8 cellular contexts compared by ENCODE assay signal in genomic region chr17:81553616-81554181, GRCh38. TPM values are rescaled to one million over a fixed set of nuclear protein-coding genes. Genes with fewer than 3 reads are reported as not detected.
DNase-seq lines count a peak whose midpoint lies in the region; ATAC-seq and TF ChIP-seq lines count a peak whose summit lies in the region.

No MANE protein-coding gene starts in this region.

- intact Hi-C loops in Right ventricle myocardium inferior (cut with DNase I) (loop anchor here (5.0 kb wide), 1 partner anchor 36 kb away; no protein-coding TSS in a partner anchor), Right ventricle myocardium superior (cut with DNase I) (no loop called here), heart left ventricle (cut with DNase I) (loop anchor here in 5 of 10 donors (5.0 kb wide), 4 partner anchors 36 to 66 kb away; partner anchors contain the start of gene ACTG1 (in 1 of the 5)), gastrocnemius medialis (cut with DNase I; ENCODE audit: low total_unique reads) (loop anchor here (5.0 kb wide), 1 partner anchor 41 kb away; the partner anchor contains the start of gene ACTG1)

- in situ Hi-C loops in gastrocnemius medialis (cut with MboI; ENCODE audit: low sequenced_read_pairs in 4 of 4): no loop called here

- H3K36me3 ChIP-seq in heart left ventricle (peaks cover 0 to 45% (median 32%) of the 10 kb centered on the region in 9 donors), gastrocnemius medialis (peaks cover 0 to 31% of the 10 kb centered on the region in 2 donors)

- peaks cover 0 to 14% of the 10 kb centered on the region in 2 donors for H3K36me3 Mint-ChIP-seq in activated naive CD4-positive, alpha-beta T cell treated with anti-CD3 and anti-CD28 coated beads, Interleukin-2, amount 50 U/mL, for 72 hours

- peaks cover 0 to 69% (median 39%) of the 10 kb centered on the region in 12 donors for H3K4me1 ChIP-seq in heart left ventricle
- H3K4me1 ChIP-seq in gastrocnemius medialis: peaks cover 28 to 36% of the 10 kb centered on the region in 2 donors

- 34 to 40% (median 37%) methylated on average over 21 to 24 of the region's 24 CpGs for WGBS in heart left ventricle, 4 donors

- H3K9me3 Mint-ChIP-seq in activated naive CD4-positive, alpha-beta T cell treated with anti-CD3 and anti-CD28 coated beads, Interleukin-2, amount 50 U/mL, for 72 hours: no peaks in the 10 kb centered on the region

- H3K27ac Mint-ChIP-seq in activated naive CD4-positive, alpha-beta T cell treated with anti-CD3 and anti-CD28 coated beads, Interleukin-2, amount 50 U/mL, for 72 hours: peak overlapping the region; percentile 85 to 87

- no peak for TF ChIP-seq POLR2A in heart left ventricle (IDR thresholded peaks at IDR 0.05)
- no peak for TF ChIP-seq POLR2A in gastrocnemius medialis (IDR thresholded peaks at IDR 0.05)

- peak overlapping the region in 10 of 12 donors; percentile 0 to 95 (median 88) for H3K27ac ChIP-seq in heart left ventricle
- peak overlapping the region; percentile 90 to 92 (median 90) for H3K27ac ChIP-seq in gastrocnemius medialis

- H3K27me3 ChIP-seq in heart left ventricle (no peaks in the 10 kb centered on the region), gastrocnemius medialis (no peaks in the 10 kb centered on the region)

- no peak for TF ChIP-seq CTCF in heart left ventricle (IDR thresholded peaks at IDR 0.05)
- TF ChIP-seq CTCF in gastrocnemius medialis (IDR thresholded peaks at IDR 0.05 in 4 of 5, conservative IDR thresholded peaks at IDR 0.05 in 1 of 5): no peak

- H3K9me3 ChIP-seq in heart left ventricle (no peaks in the 10 kb centered on the region), gastrocnemius medialis (no peaks in the 10 kb centered on the region)

- H3K4me3 ChIP-seq in heart left ventricle (peak overlapping the region in 10 of 12 donors; percentile 82 to 99 (median 92)), gastrocnemius medialis (peak overlapping the region in 3 of 4 donors; percentile 86 to 92 (median 88))

- DNase-seq in Right ventricle myocardium inferior (ENCODE audit: missing footprints) (peak; percentile 42), Right ventricle myocardium superior (no peak), NCI-H2029 (lab: John Stamatoyannopoulos, UW) (peak; percentile 55), heart left ventricle (peak in 2 of 5 donors; percentile 32 to 60), gastrocnemius medialis (peak; percentile 20 to 53)
- DNase-seq in activated naive CD4-positive, alpha-beta T cell treated with anti-CD3 and anti-CD28 coated beads, Interleukin-2, amount 50 U/mL, for 72 hours (ENCODE audit: low spot score in 2 of 2): peak in 1 of 2 donors; percentile 69

- ATAC-seq in Right ventricle myocardium inferior (no peak), Right ventricle myocardium superior (ENCODE audit: poor library complexity) (no peak), heart left ventricle (no peak), gastrocnemius medialis (peak; percentile 14 to 20), GM19397 (IDR thresholded peaks at IDR 0.05; ENCODE audit: unreplicated experiment) (no peak), GM19035 (IDR thresholded peaks at IDR 0.05; ENCODE audit: unreplicated experiment) (no peak)
- ATAC-seq in activated naive CD4-positive, alpha-beta T cell treated with anti-CD3 and anti-CD28 coated beads, Interleukin-2, amount 50 U/mL, for 72 hours: peak in 1 of 2 donors; percentile 57

RNA-seq across cellular contexts. Expression of gene FAAP100, which starts 1.5 kb away (rescaled TPM):
- 14.8 TPM for total RNA-seq in Right ventricle myocardium inferior
- 13.0 TPM for total RNA-seq in Right ventricle myocardium superior
- total RNA-seq in activated naive CD4-positive, alpha-beta T cell treated with anti-CD3 and anti-CD28 coated beads, Interleukin-2, amount 50 U/mL, for 72 hours: 10 to 100 TPM; 19.8 to 37.9 TPM
- total RNA-seq in heart left ventricle: 10 to 100 TPM; 10.1 to 21.6 (median 13.5) TPM
- polyA plus RNA-seq in heart left ventricle: 10 to 100 TPM; 17.0 to 18.7 TPM
- total RNA-seq in gastrocnemius medialis: 10 to 100 TPM; 14.4 to 27.9 (median 15.6) TPM

RNA-seq across cellular contexts. Expression of gene FSCN2, which starts 25.5 kb away (rescaled TPM):
- total RNA-seq in Right ventricle myocardium inferior (0.19 TPM), Right ventricle myocardium superior (0.19 TPM), heart left ventricle (under 1 TPM in 6 of 9 donors, not detected in 3; 0.22 to 0.72 (median 0.45) TPM), gastrocnemius medialis (under 1 TPM in 2 of 4 donors, not detected in 2; 0.20 to 0.46 TPM)
- under 1 TPM; 0.30 to 0.86 TPM for total RNA-seq in activated naive CD4-positive, alpha-beta T cell treated with anti-CD3 and anti-CD28 coated beads, Interleukin-2, amount 50 U/mL, for 72 hours
- polyA plus RNA-seq in heart left ventricle: under 1 TPM; 0.28 to 0.42 TPM

RNA-seq across cellular contexts. Expression of gene ACTG1, which starts 41.1 kb away (rescaled TPM):
- 468 TPM for total RNA-seq in Right ventricle myocardium inferior
- 369 TPM for total RNA-seq in Right ventricle myocardium superior
- total RNA-seq in activated naive CD4-positive, alpha-beta T cell treated with anti-CD3 and anti-CD28 coated beads, Interleukin-2, amount 50 U/mL, for 72 hours: 1,000 to 10,000 TPM; 6,062 to 6,573 TPM
- total RNA-seq in heart left ventricle: 1,000 to 10,000 TPM in 2 of 9 donors, 100 to 1,000 TPM in 7; 335 to 1,653 (median 423) TPM
- polyA plus RNA-seq in heart left ventricle: 1,000 to 10,000 TPM in 1 of 2 donors, 100 to 1,000 TPM in 1; 149 to 1,468 TPM
- total RNA-seq in gastrocnemius medialis: 100 to 1,000 TPM; 322 to 934 (median 415) TPM

Comparison
In these comparisons a context has a peak if more than half of its experiments do, and no peak if none do; other contexts are left out.
1. ATAC-seq: peak in gastrocnemius medialis (2 of 2); none in Right ventricle myocardium inferior (single experiment), Right ventricle myocardium superior (single experiment), heart left ventricle (0 of 4), GM19397 (single experiment) and GM19035 (single experiment).